In the genomic region with DNA sequence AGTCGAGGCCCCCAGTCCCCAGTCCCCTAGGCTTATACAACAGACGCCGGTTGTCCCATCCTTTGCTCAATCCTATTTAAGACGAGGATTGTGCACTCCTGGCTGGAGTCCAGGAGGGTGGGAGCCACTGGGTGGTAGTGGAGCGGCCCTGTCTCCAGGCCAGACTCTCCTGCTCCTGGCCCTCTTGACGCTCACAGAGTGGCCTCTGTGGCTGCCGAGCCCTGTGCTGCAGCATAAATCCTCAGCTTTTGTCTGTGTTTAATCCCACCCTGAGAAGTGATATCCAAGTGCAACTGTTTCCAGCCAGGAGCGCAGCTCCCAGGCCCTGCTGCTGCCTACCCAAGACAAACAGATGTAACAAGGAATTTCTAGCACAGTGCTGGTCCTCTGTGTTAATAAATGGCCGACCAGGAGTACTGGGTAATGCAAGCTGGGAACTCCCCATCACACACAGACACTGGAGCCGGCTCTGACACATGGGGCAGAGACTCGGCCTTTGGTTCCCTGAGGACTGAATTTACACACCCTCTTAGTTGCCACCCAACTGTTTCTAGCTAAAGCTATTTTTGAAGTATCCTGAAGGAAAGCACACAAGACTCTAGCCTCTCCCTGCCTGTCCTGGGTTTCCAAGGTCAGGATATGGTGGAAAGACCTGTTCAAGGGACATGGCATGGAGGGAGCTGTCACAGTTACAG, we compare ENCODE assay signal across 13 cellular contexts.
DNase-seq lines count a peak whose midpoint lies in the region; ATAC-seq and TF ChIP-seq lines count a peak whose summit lies in the region.
"Had no signal": no experiment of that assay in that cellular context is flagged by ENCODE, and none has a peak within 500 bp of the region (broad histone marks: within the 10 kb centered on the region; RNA-seq: fewer than 3 reads in every experiment).

No MANE protein-coding gene starts in this region.

- no peaks in the 10 kb centered on the region for H4K20me1 ChIP-seq in smooth muscle cell (ENCODE audit: low read depth)

- H3K4me2 ChIP-seq in smooth muscle cell = peak overlapping the region; percentile 73

- peak overlapping the region; percentile 90 for H3K27ac ChIP-seq in smooth muscle cell (ENCODE audit: low read depth)
- H3K27ac ChIP-seq: epithelial cell of prostate, neutrophil had no signal

- H3K4me1 ChIP-seq in NT2/D1 (ENCODE audit: insufficient read depth, insufficient read length) = no peaks in the 10 kb centered on the region
- H3K4me1 ChIP-seq in smooth muscle cell (ENCODE audit: low read depth) = peaks cover 29% of the 10 kb centered on the region

- H3K9me3 ChIP-seq in NT2/D1 (ENCODE audit: insufficient read depth, low read length) (no peaks in the 10 kb centered on the region), smooth muscle cell (replicated peaks; ENCODE audit: low read depth) (no peaks in the 10 kb centered on the region)
- H3K9me3 ChIP-seq: neutrophil had no signal

- WGBS in smooth muscle cell (ENCODE audit: low lambda C conversion rate) = 31% methylated on average over 11 of the region's 11 CpGs

- H3K4me3 ChIP-seq in NT2/D1 (ENCODE audit: insufficient read length, low read depth) (no peak overlapping the region), smooth muscle cell (no peak overlapping the region)

- H3F3A ChIP-seq in smooth muscle cell (ENCODE audit: low read depth) = peaks cover 17% of the 10 kb centered on the region

- TF ChIP-seq CTCF in smooth muscle cell (IDR thresholded peaks at IDR 0.05; ENCODE audit: borderline replicate concordance, insufficient read depth, poor library complexity, severe bottlenecking) = no peak

- H3K9ac ChIP-seq in NT2/D1 (ENCODE audit: insufficient read length, low read depth) (peak overlapping the region; percentile 21), smooth muscle cell (ENCODE audit: low read depth) (peak overlapping the region; percentile 59)

- H3K79me2 ChIP-seq in smooth muscle cell (ENCODE audit: low read depth) = no peaks in the 10 kb centered on the region

- H3K36me3 ChIP-seq in NT2/D1 (ENCODE audit: insufficient read depth, insufficient read length, low read length) = peaks cover 17% of the 10 kb centered on the region
- H3K36me3 ChIP-seq in smooth muscle cell (ENCODE audit: low read depth) = no peaks in the 10 kb centered on the region

- H2AFZ ChIP-seq in smooth muscle cell (ENCODE audit: low read depth) = no peak overlapping the region

- ATAC-seq in GM21447 (IDR thresholded peaks at IDR 0.05; ENCODE audit: unreplicated experiment) = no peak

- H3K27me3 ChIP-seq in NT2/D1 (ENCODE audit: insufficient read depth, insufficient read length) (no peaks in the 10 kb centered on the region), smooth muscle cell (ENCODE audit: low read depth) (no peaks in the 10 kb centered on the region)
- H3K27me3 ChIP-seq: neutrophil had no signal

- DNase-seq in NT2/D1 (ENCODE audit: low read depth, low spot score) = no peak
- peak; percentile 58 for DNase-seq in ecto neural progenitor cell (ENCODE audit: low spot score)
- peak; percentile 27 for DNase-seq in left kidney (ENCODE audit: low read depth, low spot score)
- peak; percentile 47 for DNase-seq in smooth muscle cell (lab: John Stamatoyannopoulos, UW; ENCODE audit: unreplicated experiment)
- no peak for DNase-seq in NCI-H1105 treated with DMSO at 0.1 percent for 48 hours (lab: John Stamatoyannopoulos, UW)
- no peak for DNase-seq in activated naive CD4-positive, alpha-beta T cell treated with Interleukin-2 at 50 U/mL for 16 hours
- DNase-seq: activated CD4-positive, alpha-beta T cell treated with anti-CD3 and anti-CD28 coated beads, Interleukin-2, amount 10 ng/mL, durations not matched to agents 24 days and 14 days; Calu3; NCI-H1417 treated with DMSO at 0.1 percent for 48 hours; stimulated activated CD4-positive, alpha-beta T cell treated with anti-CD3 and anti-CD28 coated beads, Interleukin-2, amount 100 ng/mL, for 24 hours had no signal

Comparison
In these comparisons a context has a peak if more than half of its experiments do, and no peak if none do; other contexts are left out.
1. DNase-seq: peak in ecto neural progenitor cell (single experiment), left kidney (single experiment) and smooth muscle cell (single experiment); none in NT2/D1 (single experiment), NCI-H1105 treated with DMSO at 0.1 percent for 48 hours (single experiment) and activated naive CD4-positive, alpha-beta T cell treated with Interleukin-2 at 50 U/mL for 16 hours (single experiment).